1 cellular context compared by ENCODE assay signal in the genomic region with DNA sequence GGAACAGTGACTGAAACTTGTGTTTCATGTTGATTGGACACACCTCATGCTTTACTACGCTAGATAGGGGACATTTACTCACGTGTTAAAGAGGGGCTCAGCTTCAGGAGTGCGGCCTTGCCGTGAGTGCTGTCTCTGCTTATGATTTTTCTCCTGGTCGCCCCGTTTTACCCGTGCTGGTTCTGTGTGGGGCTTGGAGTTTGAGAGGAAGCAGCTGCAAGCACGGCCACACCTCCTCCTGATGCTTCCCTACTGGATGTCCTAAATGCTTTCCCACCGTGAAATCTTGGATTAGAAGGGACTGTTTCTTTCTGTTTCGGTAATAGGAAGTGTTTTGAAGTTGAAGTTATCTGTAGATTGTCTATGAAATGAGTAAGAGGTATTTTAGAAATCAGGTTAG.
TF ChIP-seq lines count a peak whose summit lies in the region.

No MANE protein-coding gene starts in this region.

TF ChIP-seq in endothelial cell of umbilical vein, 7 proteins besides CTCF, POLR2A, EP300 and RAD21 (continued from another document):
- TF ChIP-seq, protein P1, sequence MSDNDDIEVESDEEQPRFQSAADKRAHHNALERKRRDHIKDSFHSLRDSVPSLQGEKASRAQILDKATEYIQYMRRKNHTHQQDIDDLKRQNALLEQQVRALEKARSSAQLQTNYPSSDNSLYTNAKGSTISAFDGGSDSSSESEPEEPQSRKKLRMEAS (IDR thresholded peaks at IDR 0.05; ENCODE audit: insufficient read depth, insufficient read length): no peak
- TF ChIP-seq MYC (IDR thresholded peaks at IDR 0.05; ENCODE audit: low read depth, low read length): no peak
